ENCODE assay signal across 1 cellular context in the genomic region with DNA sequence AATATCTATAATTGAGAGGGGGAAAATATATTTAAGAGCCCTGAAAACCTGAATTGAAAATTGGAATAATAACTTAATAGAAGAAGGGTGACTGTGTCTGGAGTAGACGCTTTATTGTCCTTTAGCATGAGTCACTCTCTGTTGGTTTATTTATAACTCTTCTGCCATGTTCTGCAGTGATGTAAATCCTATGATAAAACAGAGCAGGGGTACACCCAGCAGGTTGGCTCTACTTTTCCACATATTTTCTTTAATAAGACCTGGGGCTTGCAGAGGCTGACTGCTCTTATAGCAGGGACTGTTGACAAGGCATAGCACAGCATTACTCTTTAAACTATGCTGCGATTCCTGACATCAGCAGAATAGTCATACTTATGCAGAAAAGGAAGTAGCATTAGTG.
TF ChIP-seq lines count a peak whose summit lies in the region.

No MANE protein-coding gene starts in this region.

TF ChIP-seq in GM23338, 12 proteins besides CTCF, POLR2A, EP300 and RAD21 (continued from another document):
- TF ChIP-seq, protein P1, sequence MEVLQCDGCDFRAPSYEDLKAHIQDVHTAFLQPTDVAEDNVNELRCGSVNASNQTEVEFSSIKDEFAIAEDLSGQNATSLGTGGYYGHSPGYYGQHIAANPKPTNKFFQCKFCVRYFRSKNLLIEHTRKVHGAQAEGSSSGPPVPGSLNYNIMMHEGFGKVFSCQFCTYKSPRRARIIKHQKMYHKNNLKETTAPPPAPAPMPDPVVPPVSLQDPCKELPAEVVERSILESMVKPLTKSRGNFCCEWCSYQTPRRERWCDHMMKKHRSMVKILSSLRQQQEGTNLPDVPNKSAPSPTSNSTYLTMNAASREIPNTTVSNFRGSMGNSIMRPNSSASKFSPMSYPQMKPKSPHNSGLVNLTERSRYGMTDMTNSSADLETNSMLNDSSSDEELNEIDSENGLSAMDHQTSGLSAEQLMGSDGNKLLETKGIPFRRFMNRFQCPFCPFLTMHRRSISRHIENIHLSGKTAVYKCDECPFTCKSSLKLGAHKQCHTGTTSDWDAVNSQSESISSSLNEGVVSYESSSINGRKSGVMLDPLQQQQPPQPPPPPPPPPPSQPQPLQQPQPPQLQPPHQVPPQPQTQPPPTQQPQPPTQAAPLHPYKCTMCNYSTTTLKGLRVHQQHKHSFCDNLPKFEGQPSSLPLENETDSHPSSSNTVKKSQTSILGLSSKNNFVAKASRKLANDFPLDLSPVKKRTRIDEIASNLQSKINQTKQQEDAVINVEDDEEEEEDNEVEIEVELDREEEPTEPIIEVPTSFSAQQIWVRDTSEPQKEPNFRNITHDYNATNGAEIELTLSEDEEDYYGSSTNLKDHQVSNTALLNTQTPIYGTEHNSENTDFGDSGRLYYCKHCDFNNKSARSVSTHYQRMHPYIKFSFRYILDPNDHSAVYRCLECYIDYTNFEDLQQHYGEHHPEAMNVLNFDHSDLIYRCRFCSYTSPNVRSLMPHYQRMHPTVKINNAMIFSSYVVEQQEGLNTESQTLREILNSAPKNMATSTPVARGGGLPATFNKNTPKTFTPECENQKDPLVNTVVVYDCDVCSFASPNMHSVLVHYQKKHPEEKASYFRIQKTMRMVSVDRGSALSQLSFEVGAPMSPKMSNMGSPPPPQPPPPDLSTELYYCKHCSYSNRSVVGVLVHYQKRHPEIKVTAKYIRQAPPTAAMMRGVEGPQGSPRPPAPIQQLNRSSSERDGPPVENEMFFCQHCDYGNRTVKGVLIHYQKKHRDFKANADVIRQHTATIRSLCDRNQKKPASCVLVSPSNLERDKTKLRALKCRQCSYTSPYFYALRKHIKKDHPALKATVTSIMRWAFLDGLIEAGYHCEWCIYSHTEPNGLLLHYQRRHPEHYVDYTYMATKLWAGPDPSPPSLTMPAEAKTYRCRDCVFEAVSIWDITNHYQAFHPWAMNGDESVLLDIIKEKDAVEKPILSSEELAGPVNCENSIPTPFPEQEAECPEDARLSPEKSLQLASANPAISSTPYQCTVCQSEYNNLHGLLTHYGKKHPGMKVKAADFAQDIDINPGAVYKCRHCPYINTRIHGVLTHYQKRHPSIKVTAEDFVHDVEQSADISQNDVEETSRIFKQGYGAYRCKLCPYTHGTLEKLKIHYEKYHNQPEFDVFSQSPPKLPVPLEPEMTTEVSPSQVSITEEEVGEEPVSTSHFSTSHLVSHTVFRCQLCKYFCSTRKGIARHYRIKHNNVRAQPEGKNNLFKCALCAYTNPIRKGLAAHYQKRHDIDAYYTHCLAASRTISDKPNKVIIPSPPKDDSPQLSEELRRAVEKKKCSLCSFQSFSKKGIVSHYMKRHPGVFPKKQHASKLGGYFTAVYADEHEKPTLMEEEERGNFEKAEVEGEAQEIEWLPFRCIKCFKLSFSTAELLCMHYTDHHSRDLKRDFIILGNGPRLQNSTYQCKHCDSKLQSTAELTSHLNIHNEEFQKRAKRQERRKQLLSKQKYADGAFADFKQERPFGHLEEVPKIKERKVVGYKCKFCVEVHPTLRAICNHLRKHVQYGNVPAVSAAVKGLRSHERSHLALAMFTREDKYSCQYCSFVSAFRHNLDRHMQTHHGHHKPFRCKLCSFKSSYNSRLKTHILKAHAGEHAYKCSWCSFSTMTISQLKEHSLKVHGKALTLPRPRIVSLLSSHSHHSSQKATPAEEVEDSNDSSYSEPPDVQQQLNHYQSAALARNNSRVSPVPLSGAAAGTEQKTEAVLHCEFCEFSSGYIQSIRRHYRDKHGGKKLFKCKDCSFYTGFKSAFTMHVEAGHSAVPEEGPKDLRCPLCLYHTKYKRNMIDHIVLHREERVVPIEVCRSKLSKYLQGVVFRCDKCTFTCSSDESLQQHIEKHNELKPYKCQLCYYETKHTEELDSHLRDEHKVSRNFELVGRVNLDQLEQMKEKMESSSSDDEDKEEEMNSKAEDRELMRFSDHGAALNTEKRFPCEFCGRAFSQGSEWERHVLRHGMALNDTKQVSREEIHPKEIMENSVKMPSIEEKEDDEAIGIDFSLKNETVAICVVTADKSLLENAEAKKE (CRISPR knock-in tag; IDR thresholded peaks at IDR 0.05), result no peak
- TF ChIP-seq, protein P2, sequence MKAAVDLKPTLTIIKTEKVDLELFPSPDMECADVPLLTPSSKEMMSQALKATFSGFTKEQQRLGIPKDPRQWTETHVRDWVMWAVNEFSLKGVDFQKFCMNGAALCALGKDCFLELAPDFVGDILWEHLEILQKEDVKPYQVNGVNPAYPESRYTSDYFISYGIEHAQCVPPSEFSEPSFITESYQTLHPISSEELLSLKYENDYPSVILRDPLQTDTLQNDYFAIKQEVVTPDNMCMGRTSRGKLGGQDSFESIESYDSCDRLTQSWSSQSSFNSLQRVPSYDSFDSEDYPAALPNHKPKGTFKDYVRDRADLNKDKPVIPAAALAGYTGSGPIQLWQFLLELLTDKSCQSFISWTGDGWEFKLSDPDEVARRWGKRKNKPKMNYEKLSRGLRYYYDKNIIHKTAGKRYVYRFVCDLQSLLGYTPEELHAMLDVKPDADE (IDR thresholded peaks at IDR 0.05), result no peak
- TF ChIP-seq CREB1 (CRISPR knock-in tag; IDR thresholded peaks at IDR 0.05; ENCODE audit: low read depth) (no peak), EZH2phosphoT487 (IDR thresholded peaks at IDR 0.05; ENCODE audit: unreplicated experiment) (no peak), NANOG (IDR thresholded peaks at IDR 0.05; ENCODE audit: borderline replicate concordance) (no peak)
